8 cellular contexts compared by ENCODE assay signal in genomic region chr9:127397722-127398647, GRCh38. TPM values are rescaled to one million over a fixed set of nuclear protein-coding genes. Genes with fewer than 3 reads are reported as not detected.
DNase-seq lines count a peak whose midpoint lies in the region; ATAC-seq and TF ChIP-seq lines count a peak whose summit lies in the region.

No MANE protein-coding gene starts in this region.

- peak overlapping the region; percentile 80 for H3K27ac Mint-ChIP-seq in dendritic cell treated with granulocyte-macrophage colony-stimulating factor and Interleukin-4, amounts not matched to agents 40 ng/mL and 50 ng/mL, for 4 days

- H3K4me3 ChIP-seq in GM23248 (peak overlapping the region; percentile 68), lower leg skin (ENCODE audit: low read depth, poor library complexity, severe bottlenecking) (peak overlapping the region; percentile 76), stomach smooth muscle (ENCODE audit: low read length in 2 of 2) (peak overlapping the region; percentile 74 to 85)

- DNase-seq in AG08396 (ENCODE audit: low spot score) (peak; percentile 62), GM23248 (peak; percentile 62), SW480 (ENCODE audit: low spot score) (peak; percentile 43), lower leg skin (ENCODE audit: low spot score in 2 of 2) (peak in 1 of 2 donors; percentile 88), NCI-H187 treated with DMSO at 0.1 percent for 48 hours (lab: John Stamatoyannopoulos, UW) (no peak)

- peaks cover 25% of the 10 kb centered on the region for H3K4me1 Mint-ChIP-seq in dendritic cell treated with granulocyte-macrophage colony-stimulating factor and Interleukin-4, amounts not matched to agents 40 ng/mL and 50 ng/mL, for 4 days (ENCODE audit: low read depth)

- TF ChIP-seq CTCF in lower leg skin (IDR thresholded peaks at IDR 0.05) = no peak

- no peaks in the 10 kb centered on the region for H3K9me2 ChIP-seq in GM23248 (ENCODE audit: insufficient read depth)

- peak overlapping the region; percentile 22 for H3K4me2 ChIP-seq in GM23248 (ENCODE audit: unreplicated experiment)

- no peaks in the 10 kb centered on the region for H4K20me1 ChIP-seq in GM23248 (ENCODE audit: insufficient read depth)

- H3K9me3 Mint-ChIP-seq in dendritic cell treated with granulocyte-macrophage colony-stimulating factor and Interleukin-4, amounts not matched to agents 40 ng/mL and 50 ng/mL, for 4 days = no peaks in the 10 kb centered on the region

- H3K27ac ChIP-seq in GM23248 (no peak overlapping the region), stomach smooth muscle (ENCODE audit: low read length) (peak overlapping the region; percentile 80)

- H3K27me3 ChIP-seq in GM23248 (replicated peaks; ENCODE audit: insufficient read depth) = peaks cover 15% of the 10 kb centered on the region
- H3K27me3 ChIP-seq in stomach smooth muscle (ENCODE audit: control insufficient read depth in 1 of 2, insufficient read depth in 2 of 2, low read length in 2 of 2) = no peaks in the 10 kb centered on the region

- H2AFZ ChIP-seq in GM23248 = peak overlapping the region; percentile 65

- no peaks in the 10 kb centered on the region for H3K79me2 ChIP-seq in GM23248 (ENCODE audit: insufficient read depth)

- H3K9ac ChIP-seq in GM23248 (peak overlapping the region; percentile 66), stomach smooth muscle (ENCODE audit: low read length in 2 of 2) (peak overlapping the region; percentile 73 to 80)

- H3K36me3 Mint-ChIP-seq in dendritic cell treated with granulocyte-macrophage colony-stimulating factor and Interleukin-4, amounts not matched to agents 40 ng/mL and 50 ng/mL, for 4 days (ENCODE audit: low read depth) = peaks cover 40% of the 10 kb centered on the region

- ATAC-seq in HG02623 (IDR thresholded peaks at IDR 0.05; ENCODE audit: unreplicated experiment) = no peak

- H3K4me1 ChIP-seq in GM23248 (ENCODE audit: insufficient read depth) (no peaks in the 10 kb centered on the region), stomach smooth muscle (ENCODE audit: control insufficient read depth, insufficient read depth, low read length) (peaks cover 21% of the 10 kb centered on the region)

- H3K36me3 ChIP-seq in GM23248 (ENCODE audit: low read depth) (no peaks in the 10 kb centered on the region), stomach smooth muscle (ENCODE audit: control insufficient read depth in 2 of 2, insufficient read depth in 2 of 2, low read length in 2 of 2) (peaks cover 0 to 14% of the 10 kb centered on the region in 2 donors)

- no peak for TF ChIP-seq POLR2A in lower leg skin (IDR thresholded peaks at IDR 0.05)

- WGBS in GM23248 (ENCODE audit: low coverage in 1 of 2, low lambda C conversion rate in 2 of 2, missing lambda C conversion rate in 2 of 2), 2 experiments = 8 to 10% methylated on average over 42 to 49 of the region's 55 CpGs
- WGBS in lower leg skin, 2 donors = 19 to 59% methylated on average over 4 to 13 of the region's 55 CpGs

- intact Hi-C loops in dendritic cell treated with granulocyte-macrophage colony-stimulating factor and Interleukin-4, amounts not matched to agents 40 ng/mL and 50 ng/mL, for 4 days (cut with micrococcal nuclease) = loop anchor here (1.0 to 5.0 kb wide), 3 partner anchors 26 to 171 kb away; partner anchors contain the start of genes LRSAM1, RPL12 and ZNF79
- intact Hi-C loops in lower leg skin (cut with DNase I; ENCODE audit: low total_unique reads) = no loop called here

- H3K27me3 Mint-ChIP-seq in dendritic cell treated with granulocyte-macrophage colony-stimulating factor and Interleukin-4, amounts not matched to agents 40 ng/mL and 50 ng/mL, for 4 days = peaks cover 24% of the 10 kb centered on the region

- H3K4me3 Mint-ChIP-seq in dendritic cell treated with granulocyte-macrophage colony-stimulating factor and Interleukin-4, amounts not matched to agents 40 ng/mL and 50 ng/mL, for 4 days = peak overlapping the region; percentile 79

- in situ Hi-C loops in GM23248 (cut with MboI) = no loop called here

- no peaks in the 10 kb centered on the region for H3K9me3 ChIP-seq in GM23248 (ENCODE audit: low read depth)
- no peaks in the 10 kb centered on the region for H3K9me3 ChIP-seq in stomach smooth muscle (ENCODE audit: control insufficient read depth in 2 of 2, low read length in 2 of 2)

- 0 out of 2 replicates have a peak, but pooled peaks cover 8% of the 10 kb centered on the region for H3F3A ChIP-seq in GM23248 (ENCODE audit: insufficient read depth)

RNA-seq across cellular contexts. Expression of gene SLC2A8, which starts 1.0 kb away (rescaled TPM):
- 9.9 and 11.9 TPM in 2 replicates for total RNA-seq in GM23248 (2014; rRNA removed; shearing (Covaris generic))
- polyA plus RNA-seq in GM23248 (2016; fragmentation: Nextera tagmentation; extraction: Ambion mirVana) = 8.7 and 9.6 TPM in 2 replicates
- 10 to 100 TPM; 17.6 to 28.7 (median 23.6) TPM for total RNA-seq in lower leg skin

RNA-seq across cellular contexts. Expression of gene ZNF79, which starts 26.2 kb away (rescaled TPM):
- 3.4 and 6.9 TPM in 2 replicates for total RNA-seq in GM23248 (2014; rRNA removed; shearing (Covaris generic))
- 4.2 and 4.4 TPM in 2 replicates for polyA plus RNA-seq in GM23248 (2016; fragmentation: Nextera tagmentation; extraction: Ambion mirVana)
- total RNA-seq in lower leg skin = 10 to 100 TPM in 1 of 4 donors, 1 to 10 TPM in 3; 9.2 to 12.1 (median 9.8) TPM

RNA-seq across cellular contexts. Expression of gene RPL12, which starts 53.2 kb away (rescaled TPM):
- total RNA-seq in GM23248 (2014; rRNA removed; shearing (Covaris generic)) = 1,255 and 1,676 TPM in 2 replicates
- 576 and 594 TPM in 2 replicates for polyA plus RNA-seq in GM23248 (2016; fragmentation: Nextera tagmentation; extraction: Ambion mirVana)
- total RNA-seq in lower leg skin = 1,000 to 10,000 TPM; 2,461 to 2,856 (median 2,671) TPM

RNA-seq across cellular contexts. Expression of gene LRSAM1, which starts 53.3 kb away (rescaled TPM):
- total RNA-seq in GM23248 (2014; rRNA removed; shearing (Covaris generic)) = 10.5 and 15.5 TPM in 2 replicates
- 14.9 TPM in 2 replicates for polyA plus RNA-seq in GM23248 (2016; fragmentation: Nextera tagmentation; extraction: Ambion mirVana)
- total RNA-seq in lower leg skin = 10 to 100 TPM; 37.9 to 47.9 (median 41.9) TPM
